Comparison of ENCODE assay signal across 8 cellular contexts in genomic region chr17:75078097-75079022, GRCh38. TPM values are rescaled to one million over a fixed set of nuclear protein-coding genes. Genes with fewer than 3 reads are reported as not detected.
DNase-seq lines count a peak whose midpoint lies in the region; ATAC-seq and TF ChIP-seq lines count a peak whose summit lies in the region.

No MANE protein-coding gene starts in this region.

- H3K4me3 ChIP-seq in astrocyte of the spinal cord (ENCODE audit: low read depth, low read length), result no peak overlapping the region
- peak overlapping the region; percentile 46 to 60 (median 56) for H3K4me3 ChIP-seq in right lobe of liver

- H3K27ac ChIP-seq in right lobe of liver, result peak overlapping the region; percentile 77 to 91 (median 79)

- H3K27me3 ChIP-seq in right lobe of liver, result no peaks in the 10 kb centered on the region

- no peaks in the 10 kb centered on the region for H3K36me3 ChIP-seq in right lobe of liver

- 30% methylated on average over 11 of the region's 19 CpGs for WGBS in right lobe of liver (ENCODE audit: insufficient coverage, low coverage, low lambda C conversion rate, missing lambda C conversion rate)

- no peak for TF ChIP-seq POLR2A in right lobe of liver (IDR thresholded peaks at IDR 0.05)

- in situ Hi-C loops in GM13976 (cut with MboI; ENCODE audit: low sequenced_read_pairs, unreplicated experiment) (no loop called here), astrocyte of the spinal cord (cut with HindIII; ENCODE audit: low sequenced_read_pairs) (no loop called here)

- peak; percentile 74 for DNase-seq in GM13976 (ENCODE audit: low spot score)
- DNase-seq in astrocyte of the spinal cord (ENCODE audit: low read depth, low spot score), result peak; percentile 76
- no peak for DNase-seq in right lobe of liver
- no peak for DNase-seq in NCI-H2029 (lab: John Stamatoyannopoulos, UW)
- no peak for DNase-seq in RPMI8226
- DNase-seq in AML-193 (lab: John Stamatoyannopoulos, UW), result no peak

- intact Hi-C loops in right lobe of liver (cut with DNase I), result no loop called here

- peaks cover 0 to 38% (median 17%) of the 10 kb centered on the region in 4 donors for H3K4me1 ChIP-seq in right lobe of liver

- H3K9me3 ChIP-seq in right lobe of liver, result no peaks in the 10 kb centered on the region

- TF ChIP-seq CTCF in GM13976 (IDR thresholded peaks at IDR 0.05; ENCODE audit: borderline replicate concordance, control extremely low read depth, extremely low read depth, insufficient read depth, missing control alignments) (no peak), astrocyte of the spinal cord (IDR thresholded peaks at IDR 0.05; ENCODE audit: low read depth, low read length) (no peak), right lobe of liver (IDR thresholded peaks at IDR 0.05) (no peak)

- ATAC-seq in HG03045 (IDR thresholded peaks at IDR 0.05; ENCODE audit: unreplicated experiment), result peak; percentile 33
- ATAC-seq in right lobe of liver, result peak in 3 of 4 donors; percentile 3 to 22 (median 5)
- ATAC-seq in HG03342 (IDR thresholded peaks at IDR 0.05; ENCODE audit: unreplicated experiment), result no peak

RNA-seq across cellular contexts. Expression of gene SLC16A5, which starts 9.4 kb away (rescaled TPM):
- 1 to 10 TPM; 1.2 to 3.7 (median 1.7) TPM for total RNA-seq in right lobe of liver

RNA-seq across cellular contexts. Expression of gene KCTD2, which starts 31.3 kb away (rescaled TPM):
- 10 to 100 TPM in 1 of 6 experiments, 1 to 10 TPM in 5; 7.2 to 10.3 (median 8.1) TPM for total RNA-seq in right lobe of liver

RNA-seq across cellular contexts. Expression of gene ARMC7, which starts 31.4 kb away (rescaled TPM):
- total RNA-seq in right lobe of liver, result 1 to 10 TPM; 4.7 to 6.3 (median 5.3) TPM

RNA-seq across cellular contexts. Expression of gene ATP5PD, which starts 31.6 kb away (rescaled TPM):
- total RNA-seq in right lobe of liver, result 100 to 1,000 TPM; 145 to 262 (median 179) TPM

RNA-seq across cellular contexts. Expression of gene NT5C, which starts 53.2 kb away (rescaled TPM):
- total RNA-seq in right lobe of liver, result 10 to 100 TPM; 10.5 to 35.1 (median 12.6) TPM

Comparison
In these comparisons a context has a peak if more than half of its experiments do, and no peak if none do; other contexts are left out.
1. DNase-seq: peak in GM13976 (single experiment) and astrocyte of the spinal cord (single experiment); none in right lobe of liver (0 of 3), NCI-H2029 (single experiment), RPMI8226 (single experiment) and AML-193 (0 of 2).